ENCODE assay signal across 1 cellular context in the genomic region with DNA sequence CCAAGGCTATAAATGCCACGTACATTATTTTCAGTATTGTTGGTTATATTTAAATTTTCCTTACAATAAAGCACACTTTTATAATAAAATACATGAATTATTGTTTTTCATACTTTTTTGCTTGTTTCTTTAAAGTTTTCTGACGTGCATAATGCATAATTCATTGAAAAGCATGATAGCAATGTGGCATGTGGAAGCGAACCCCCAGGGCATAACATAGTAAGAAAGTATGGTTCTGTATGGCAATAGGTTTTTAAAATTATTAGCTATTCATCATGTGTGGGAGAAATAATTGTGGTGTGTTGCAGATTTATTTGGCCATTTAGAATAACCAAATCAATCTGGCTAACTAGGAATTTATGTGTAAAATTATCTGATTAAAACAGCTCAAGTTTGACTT.
TF ChIP-seq lines count a peak whose summit lies in the region.

No MANE protein-coding gene starts in this region.

TF ChIP-seq in IMR-90, 13 proteins besides CTCF, POLR2A, EP300 and RAD21 (continued from another document):
- TF ChIP-seq, protein P1, sequence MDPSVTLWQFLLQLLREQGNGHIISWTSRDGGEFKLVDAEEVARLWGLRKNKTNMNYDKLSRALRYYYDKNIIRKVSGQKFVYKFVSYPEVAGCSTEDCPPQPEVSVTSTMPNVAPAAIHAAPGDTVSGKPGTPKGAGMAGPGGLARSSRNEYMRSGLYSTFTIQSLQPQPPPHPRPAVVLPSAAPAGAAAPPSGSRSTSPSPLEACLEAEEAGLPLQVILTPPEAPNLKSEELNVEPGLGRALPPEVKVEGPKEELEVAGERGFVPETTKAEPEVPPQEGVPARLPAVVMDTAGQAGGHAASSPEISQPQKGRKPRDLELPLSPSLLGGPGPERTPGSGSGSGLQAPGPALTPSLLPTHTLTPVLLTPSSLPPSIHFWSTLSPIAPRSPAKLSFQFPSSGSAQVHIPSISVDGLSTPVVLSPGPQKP (IDR thresholded peaks at IDR 0.05; ENCODE audit: borderline replicate concordance, low read depth, low read length): no peak
- no peak for TF ChIP-seq SMC3 (IDR thresholded peaks at IDR 0.05; ENCODE audit: low read depth, low read length)
